2 cellular contexts compared by ENCODE assay signal in the genomic region with DNA sequence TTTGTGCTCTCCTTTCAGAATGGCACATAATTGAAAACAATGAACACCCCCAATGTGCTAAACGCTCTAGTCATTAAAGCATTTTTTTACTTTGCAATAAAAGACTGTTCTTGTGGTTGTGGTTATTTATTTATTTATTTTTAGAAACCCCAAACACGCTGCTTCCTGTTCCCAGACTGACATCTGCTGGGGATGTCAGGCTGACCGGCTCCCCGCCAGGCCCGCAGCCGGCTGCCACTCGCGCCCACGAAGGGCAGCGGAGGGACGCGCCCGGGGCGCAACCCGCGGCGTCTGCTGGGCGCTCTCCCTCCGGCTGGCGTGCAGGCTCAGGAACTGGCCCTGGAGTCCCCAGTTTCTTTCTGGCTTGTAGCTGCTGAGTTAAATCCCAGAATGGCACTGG.
TF ChIP-seq lines count a peak whose summit lies in the region.

No MANE protein-coding gene starts in this region.

TF ChIP-seq in GM23338, 12 proteins besides CTCF, POLR2A, EP300 and RAD21 (continues in another document):
- TF ChIP-seq ZNF331 (CRISPR knock-in tag; IDR thresholded peaks at IDR 0.05; ENCODE audit: low read depth) (no peak), STAT1 (IDR thresholded peaks at IDR 0.05; ENCODE audit: unreplicated experiment) (no peak), ETS1 (IDR thresholded peaks at IDR 0.05) (no peak), EZH2 (IDR thresholded peaks at IDR 0.05; ENCODE audit: low read depth, unreplicated experiment) (no peak), ZNF114 (CRISPR knock-in tag; IDR thresholded peaks at IDR 0.05) (no peak), JUNB (IDR thresholded peaks at IDR 0.05; ENCODE audit: unreplicated experiment) (no peak), NANOG (IDR thresholded peaks at IDR 0.05; ENCODE audit: borderline replicate concordance) (no peak), CREB1 (CRISPR knock-in tag; IDR thresholded peaks at IDR 0.05; ENCODE audit: low read depth) (no peak)
- TF ChIP-seq, protein P1, sequence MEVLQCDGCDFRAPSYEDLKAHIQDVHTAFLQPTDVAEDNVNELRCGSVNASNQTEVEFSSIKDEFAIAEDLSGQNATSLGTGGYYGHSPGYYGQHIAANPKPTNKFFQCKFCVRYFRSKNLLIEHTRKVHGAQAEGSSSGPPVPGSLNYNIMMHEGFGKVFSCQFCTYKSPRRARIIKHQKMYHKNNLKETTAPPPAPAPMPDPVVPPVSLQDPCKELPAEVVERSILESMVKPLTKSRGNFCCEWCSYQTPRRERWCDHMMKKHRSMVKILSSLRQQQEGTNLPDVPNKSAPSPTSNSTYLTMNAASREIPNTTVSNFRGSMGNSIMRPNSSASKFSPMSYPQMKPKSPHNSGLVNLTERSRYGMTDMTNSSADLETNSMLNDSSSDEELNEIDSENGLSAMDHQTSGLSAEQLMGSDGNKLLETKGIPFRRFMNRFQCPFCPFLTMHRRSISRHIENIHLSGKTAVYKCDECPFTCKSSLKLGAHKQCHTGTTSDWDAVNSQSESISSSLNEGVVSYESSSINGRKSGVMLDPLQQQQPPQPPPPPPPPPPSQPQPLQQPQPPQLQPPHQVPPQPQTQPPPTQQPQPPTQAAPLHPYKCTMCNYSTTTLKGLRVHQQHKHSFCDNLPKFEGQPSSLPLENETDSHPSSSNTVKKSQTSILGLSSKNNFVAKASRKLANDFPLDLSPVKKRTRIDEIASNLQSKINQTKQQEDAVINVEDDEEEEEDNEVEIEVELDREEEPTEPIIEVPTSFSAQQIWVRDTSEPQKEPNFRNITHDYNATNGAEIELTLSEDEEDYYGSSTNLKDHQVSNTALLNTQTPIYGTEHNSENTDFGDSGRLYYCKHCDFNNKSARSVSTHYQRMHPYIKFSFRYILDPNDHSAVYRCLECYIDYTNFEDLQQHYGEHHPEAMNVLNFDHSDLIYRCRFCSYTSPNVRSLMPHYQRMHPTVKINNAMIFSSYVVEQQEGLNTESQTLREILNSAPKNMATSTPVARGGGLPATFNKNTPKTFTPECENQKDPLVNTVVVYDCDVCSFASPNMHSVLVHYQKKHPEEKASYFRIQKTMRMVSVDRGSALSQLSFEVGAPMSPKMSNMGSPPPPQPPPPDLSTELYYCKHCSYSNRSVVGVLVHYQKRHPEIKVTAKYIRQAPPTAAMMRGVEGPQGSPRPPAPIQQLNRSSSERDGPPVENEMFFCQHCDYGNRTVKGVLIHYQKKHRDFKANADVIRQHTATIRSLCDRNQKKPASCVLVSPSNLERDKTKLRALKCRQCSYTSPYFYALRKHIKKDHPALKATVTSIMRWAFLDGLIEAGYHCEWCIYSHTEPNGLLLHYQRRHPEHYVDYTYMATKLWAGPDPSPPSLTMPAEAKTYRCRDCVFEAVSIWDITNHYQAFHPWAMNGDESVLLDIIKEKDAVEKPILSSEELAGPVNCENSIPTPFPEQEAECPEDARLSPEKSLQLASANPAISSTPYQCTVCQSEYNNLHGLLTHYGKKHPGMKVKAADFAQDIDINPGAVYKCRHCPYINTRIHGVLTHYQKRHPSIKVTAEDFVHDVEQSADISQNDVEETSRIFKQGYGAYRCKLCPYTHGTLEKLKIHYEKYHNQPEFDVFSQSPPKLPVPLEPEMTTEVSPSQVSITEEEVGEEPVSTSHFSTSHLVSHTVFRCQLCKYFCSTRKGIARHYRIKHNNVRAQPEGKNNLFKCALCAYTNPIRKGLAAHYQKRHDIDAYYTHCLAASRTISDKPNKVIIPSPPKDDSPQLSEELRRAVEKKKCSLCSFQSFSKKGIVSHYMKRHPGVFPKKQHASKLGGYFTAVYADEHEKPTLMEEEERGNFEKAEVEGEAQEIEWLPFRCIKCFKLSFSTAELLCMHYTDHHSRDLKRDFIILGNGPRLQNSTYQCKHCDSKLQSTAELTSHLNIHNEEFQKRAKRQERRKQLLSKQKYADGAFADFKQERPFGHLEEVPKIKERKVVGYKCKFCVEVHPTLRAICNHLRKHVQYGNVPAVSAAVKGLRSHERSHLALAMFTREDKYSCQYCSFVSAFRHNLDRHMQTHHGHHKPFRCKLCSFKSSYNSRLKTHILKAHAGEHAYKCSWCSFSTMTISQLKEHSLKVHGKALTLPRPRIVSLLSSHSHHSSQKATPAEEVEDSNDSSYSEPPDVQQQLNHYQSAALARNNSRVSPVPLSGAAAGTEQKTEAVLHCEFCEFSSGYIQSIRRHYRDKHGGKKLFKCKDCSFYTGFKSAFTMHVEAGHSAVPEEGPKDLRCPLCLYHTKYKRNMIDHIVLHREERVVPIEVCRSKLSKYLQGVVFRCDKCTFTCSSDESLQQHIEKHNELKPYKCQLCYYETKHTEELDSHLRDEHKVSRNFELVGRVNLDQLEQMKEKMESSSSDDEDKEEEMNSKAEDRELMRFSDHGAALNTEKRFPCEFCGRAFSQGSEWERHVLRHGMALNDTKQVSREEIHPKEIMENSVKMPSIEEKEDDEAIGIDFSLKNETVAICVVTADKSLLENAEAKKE (CRISPR knock-in tag; IDR thresholded peaks at IDR 0.05), result no peak
- TF ChIP-seq, protein P2, sequence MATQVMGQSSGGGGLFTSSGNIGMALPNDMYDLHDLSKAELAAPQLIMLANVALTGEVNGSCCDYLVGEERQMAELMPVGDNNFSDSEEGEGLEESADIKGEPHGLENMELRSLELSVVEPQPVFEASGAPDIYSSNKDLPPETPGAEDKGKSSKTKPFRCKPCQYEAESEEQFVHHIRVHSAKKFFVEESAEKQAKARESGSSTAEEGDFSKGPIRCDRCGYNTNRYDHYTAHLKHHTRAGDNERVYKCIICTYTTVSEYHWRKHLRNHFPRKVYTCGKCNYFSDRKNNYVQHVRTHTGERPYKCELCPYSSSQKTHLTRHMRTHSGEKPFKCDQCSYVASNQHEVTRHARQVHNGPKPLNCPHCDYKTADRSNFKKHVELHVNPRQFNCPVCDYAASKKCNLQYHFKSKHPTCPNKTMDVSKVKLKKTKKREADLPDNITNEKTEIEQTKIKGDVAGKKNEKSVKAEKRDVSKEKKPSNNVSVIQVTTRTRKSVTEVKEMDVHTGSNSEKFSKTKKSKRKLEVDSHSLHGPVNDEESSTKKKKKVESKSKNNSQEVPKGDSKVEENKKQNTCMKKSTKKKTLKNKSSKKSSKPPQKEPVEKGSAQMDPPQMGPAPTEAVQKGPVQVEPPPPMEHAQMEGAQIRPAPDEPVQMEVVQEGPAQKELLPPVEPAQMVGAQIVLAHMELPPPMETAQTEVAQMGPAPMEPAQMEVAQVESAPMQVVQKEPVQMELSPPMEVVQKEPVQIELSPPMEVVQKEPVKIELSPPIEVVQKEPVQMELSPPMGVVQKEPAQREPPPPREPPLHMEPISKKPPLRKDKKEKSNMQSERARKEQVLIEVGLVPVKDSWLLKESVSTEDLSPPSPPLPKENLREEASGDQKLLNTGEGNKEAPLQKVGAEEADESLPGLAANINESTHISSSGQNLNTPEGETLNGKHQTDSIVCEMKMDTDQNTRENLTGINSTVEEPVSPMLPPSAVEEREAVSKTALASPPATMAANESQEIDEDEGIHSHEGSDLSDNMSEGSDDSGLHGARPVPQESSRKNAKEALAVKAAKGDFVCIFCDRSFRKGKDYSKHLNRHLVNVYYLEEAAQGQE (IDR thresholded peaks at IDR 0.05; ENCODE audit: unreplicated experiment), result no peak

TF ChIP-seq in K562, 482 proteins besides CTCF, POLR2A, EP300 and RAD21:
- no peak for TF ChIP-seq GATA2 (CRISPR knock-in tag; IDR thresholded peaks at IDR 0.05)
- TF ChIP-seq ZNF75A (CRISPR knock-in tag; IDR thresholded peaks at IDR 0.05), result no peak
- TF ChIP-seq DPF2 (IDR thresholded peaks at IDR 0.05), result no peak
- TF ChIP-seq, protein P3, sequence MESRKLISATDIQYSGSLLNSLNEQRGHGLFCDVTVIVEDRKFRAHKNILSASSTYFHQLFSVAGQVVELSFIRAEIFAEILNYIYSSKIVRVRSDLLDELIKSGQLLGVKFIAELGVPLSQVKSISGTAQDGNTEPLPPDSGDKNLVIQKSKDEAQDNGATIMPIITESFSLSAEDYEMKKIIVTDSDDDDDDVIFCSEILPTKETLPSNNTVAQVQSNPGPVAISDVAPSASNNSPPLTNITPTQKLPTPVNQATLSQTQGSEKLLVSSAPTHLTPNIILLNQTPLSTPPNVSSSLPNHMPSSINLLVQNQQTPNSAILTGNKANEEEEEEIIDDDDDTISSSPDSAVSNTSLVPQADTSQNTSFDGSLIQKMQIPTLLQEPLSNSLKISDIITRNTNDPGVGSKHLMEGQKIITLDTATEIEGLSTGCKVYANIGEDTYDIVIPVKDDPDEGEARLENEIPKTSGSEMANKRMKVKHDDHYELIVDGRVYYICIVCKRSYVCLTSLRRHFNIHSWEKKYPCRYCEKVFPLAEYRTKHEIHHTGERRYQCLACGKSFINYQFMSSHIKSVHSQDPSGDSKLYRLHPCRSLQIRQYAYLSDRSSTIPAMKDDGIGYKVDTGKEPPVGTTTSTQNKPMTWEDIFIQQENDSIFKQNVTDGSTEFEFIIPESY (CRISPR knock-in tag; IDR thresholded peaks at IDR 0.05), result peak; percentile 94
